In genomic region chr7:1130021-1130990, GRCh38 we compare ENCODE assay signal across 20 cellular contexts.
"Had no signal": no experiment of that assay in that cellular context is flagged by ENCODE, and none has a peak within 500 bp of the region (broad histone marks: within the 10 kb centered on the region; RNA-seq: fewer than 3 reads in every experiment).

No MANE protein-coding gene starts in this region.

- H3K27me3 Mint-ChIP-seq: activated CD4-positive, alpha-beta memory T cell treated with anti-CD3 and anti-CD28 coated beads, Interleukin-2, amount 10 ng/mL, durations not matched to agents 7 days and 5 days; activated naive CD4-positive, alpha-beta T cell treated with anti-CD3 and anti-CD28 coated beads, Interleukin-2, amount 10 ng/mL, durations not matched to agents 7 days and 5 days; stimulated activated naive CD8-positive, alpha-beta T cell treated with anti-CD3 and anti-CD28 coated beads, Interleukin-15, Interleukin-2, amounts not matched to agents 100 ng/mL and 50 ng/mL, for 24 hours had no signal

- DNase-seq: activated CD4-positive, alpha-beta memory T cell treated with anti-CD3 and anti-CD28 coated beads, Interleukin-2, amount 10 ng/mL, durations not matched to agents 7 days and 5 days; activated CD4-positive, alpha-beta T cell treated with anti-CD3 and anti-CD28 coated beads for 48 hours; activated CD4-positive, CD25-positive, alpha-beta regulatory T cell; activated naive CD4-positive, alpha-beta T cell treated with anti-CD3 and anti-CD28 coated beads, Interleukin-2, amount 10 ng/mL, durations not matched to agents 7 days and 5 days; activated T-cell treated with anti-CD3 and anti-CD28 coated beads, Interleukin-2, amount 50 U/mL, for 1 hour; cortex of kidney; hypothalamus; islet precursor cell; stimulated activated CD4-positive, alpha-beta T cell treated with anti-CD3 and anti-CD28 coated beads, Interleukin-12 subunit alpha, Interleukin-12 subunit beta, amount 100 ng/mL, for 4 hours; stimulated activated CD4-positive, alpha-beta T cell treated with anti-CD3 and anti-CD28 coated beads, Interleukin-1b, Interleukin-23, amount 100 ng/mL, for 48 hours; SW 1271; transverse colon had no signal

- H3K4me3 Mint-ChIP-seq: activated CD4-positive, alpha-beta memory T cell treated with anti-CD3 and anti-CD28 coated beads, Interleukin-2, amount 10 ng/mL, durations not matched to agents 7 days and 5 days; activated naive CD4-positive, alpha-beta T cell treated with anti-CD3 and anti-CD28 coated beads, Interleukin-2, amount 10 ng/mL, durations not matched to agents 7 days and 5 days; neural crest cell; stimulated activated naive CD8-positive, alpha-beta T cell treated with anti-CD3 and anti-CD28 coated beads, Interleukin-15, Interleukin-2, amounts not matched to agents 100 ng/mL and 50 ng/mL, for 24 hours; T-helper 2 cell treated with Interferon-gamma antibody and Interleukin-4, amounts not matched to agents 5 μg/mL and 100 μg/mL, for 36 hours had no signal

- H3K4me1 Mint-ChIP-seq: activated CD4-positive, alpha-beta memory T cell treated with anti-CD3 and anti-CD28 coated beads, Interleukin-2, amount 10 ng/mL, durations not matched to agents 7 days and 5 days; activated naive CD4-positive, alpha-beta T cell treated with anti-CD3 and anti-CD28 coated beads, Interleukin-2, amount 10 ng/mL, durations not matched to agents 7 days and 5 days; neural crest cell had no signal

- H3K36me3 ChIP-seq: ovary, suprapubic skin, transverse colon had no signal

- H3K27ac ChIP-seq: ascending aorta, ovary, suprapubic skin, transverse colon had no signal

- ATAC-seq: left lobe of liver had no signal

- H3K4me1 ChIP-seq: ascending aorta, suprapubic skin, transverse colon had no signal

- H3K27ac Mint-ChIP-seq: activated CD4-positive, alpha-beta memory T cell treated with anti-CD3 and anti-CD28 coated beads, Interleukin-2, amount 10 ng/mL, durations not matched to agents 7 days and 5 days; activated naive CD4-positive, alpha-beta T cell treated with anti-CD3 and anti-CD28 coated beads, Interleukin-2, amount 10 ng/mL, durations not matched to agents 7 days and 5 days; activated T-helper 2 cell treated with anti-CD3 and anti-CD28 coated beads, Interferon-gamma antibody, Interleukin-2, Interleukin-4, amounts not matched to agents 10 μg/mL and 5 μg/mL and 100 μg/mL, durations not matched to agents 14 hours and 24 hours and 36 hours; stimulated activated naive CD8-positive, alpha-beta T cell treated with anti-CD3 and anti-CD28 coated beads, Interleukin-15, Interleukin-2, amounts not matched to agents 100 ng/mL and 50 ng/mL, for 24 hours; T-helper 2 cell treated with Interferon-gamma antibody and Interleukin-4, amounts not matched to agents 5 μg/mL and 100 μg/mL, for 36 hours had no signal

- H3K27me3 ChIP-seq: ascending aorta, ovary, suprapubic skin, transverse colon had no signal

- H3K9me3 Mint-ChIP-seq: activated naive CD4-positive, alpha-beta T cell treated with anti-CD3 and anti-CD28 coated beads, Interleukin-2, amount 10 ng/mL, durations not matched to agents 7 days and 5 days; T-helper 2 cell treated with Interferon-gamma antibody and Interleukin-4, amounts not matched to agents 5 μg/mL and 100 μg/mL, for 36 hours had no signal

- H3K9me3 ChIP-seq: ovary, suprapubic skin, transverse colon had no signal

- H3K4me3 ChIP-seq: ascending aorta, ovary, suprapubic skin, transverse colon had no signal
